Comparison of ENCODE assay signal across 8 cellular contexts in the genomic region with DNA sequence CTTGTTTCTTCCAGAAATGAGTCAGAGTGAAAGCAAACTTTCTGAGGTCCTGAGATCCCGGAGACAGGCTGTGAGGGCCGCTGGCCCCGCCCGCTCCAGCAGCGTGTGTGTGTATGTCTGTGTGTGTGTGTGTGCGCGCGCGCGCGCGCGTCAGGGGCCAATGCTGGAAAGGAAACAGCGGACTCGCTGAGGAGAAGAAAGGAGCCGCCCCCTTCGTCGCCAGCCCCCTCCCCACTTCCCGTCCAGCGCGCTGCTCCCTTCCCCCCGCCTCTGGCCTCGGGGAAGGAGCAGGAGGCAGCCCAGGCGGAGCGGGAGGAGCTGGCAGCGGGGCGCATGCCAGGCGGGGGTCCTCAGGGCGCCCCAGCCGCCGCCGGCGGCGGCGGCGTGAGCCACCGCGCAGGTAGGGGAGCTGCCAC. TPM values are rescaled to one million over a fixed set of nuclear protein-coding genes. Genes with fewer than 3 reads are reported as not detected.
A peak's percentile ranks its signal among the peaks of the same experiment; 100 is the strongest.
DNase-seq lines count a peak whose midpoint lies in the region; TF ChIP-seq lines count a peak whose summit lies in the region.

A gene (plus strand): TSS at position 256 of the 416 bp plus-strand sequence. CDS start 78 bp downstream, at position 334.

- peak; percentile 92 for DNase-seq in AG08395 (ENCODE audit: low spot score)
- peak; percentile 41 for DNase-seq in GM19240 (ENCODE audit: insufficient read length, low spot score)
- peak; percentile 85 to 92 for DNase-seq in HL-60 (ENCODE audit: low read depth in 1 of 2, low spot score in 1 of 2)
- peak; percentile 80 to 89 for DNase-seq in NOMO-1 (lab: John Stamatoyannopoulos, UW; ENCODE audit: unreplicated experiment in 2 of 2)
- DNase-seq in activated T-cell treated with anti-CD3 and anti-CD28 coated beads for 4 hours: peak; percentile 45
- peak; percentile 76 for DNase-seq in epithelial cell of esophagus (ENCODE audit: low read depth)
- DNase-seq in mesothelial cell of epicardium (ENCODE audit: low spot score in 2 of 2, unreplicated experiment in 2 of 2): peak; percentile 72 to 83
- DNase-seq in stimulated activated CD8-positive, alpha-beta memory T cell treated with anti-CD3 and anti-CD28 coated beads, Interleukin-15, amount 100 ng/mL, for 48 hours (ENCODE audit: low read depth in 2 of 2): peak; percentile 38 to 54

- peaks cover 6% of the 10 kb centered on the region for H3K9me3 Mint-ChIP-seq in mesothelial cell of epicardium

- peaks cover 20% of the 10 kb centered on the region for H3K4me1 Mint-ChIP-seq in mesothelial cell of epicardium

- peak within 1 kb of the TSS; percentile 79 for H3K4me3 Mint-ChIP-seq in mesothelial cell of epicardium

- no peaks in the 10 kb centered on the region for H3K27me3 ChIP-seq in HL-60 (ENCODE audit: insufficient read depth, poor library complexity, severe bottlenecking)

- no peak for TF ChIP-seq CTCF in HL-60 (IDR thresholded peaks at IDR 0.05; ENCODE audit: insufficient read depth, low read length)
- TF ChIP-seq CTCF in epithelial cell of esophagus (IDR thresholded peaks at IDR 0.05; ENCODE audit: insufficient read depth, low read depth, low read length, missing control alignments): no peak
- no peak for TF ChIP-seq CTCF in mesothelial cell of epicardium (IDR thresholded peaks at IDR 0.05; ENCODE audit: unreplicated experiment)

- H3K27ac Mint-ChIP-seq in mesothelial cell of epicardium: peak within 1 kb of the TSS; percentile 80

- peak within 1 kb of the TSS; percentile 96 for H3K4me3 ChIP-seq in HL-60 (replicated peaks; ENCODE audit: insufficient read depth, low read length)
- peak within 1 kb of the TSS; percentile 61 for H3K4me3 ChIP-seq in epithelial cell of esophagus (ENCODE audit: low read length)

- H3K36me3 Mint-ChIP-seq in mesothelial cell of epicardium: no peaks in the 10 kb centered on the region

- H3K27ac ChIP-seq in HL-60 (replicated peaks): peak within 1 kb of the TSS; percentile 82

- peaks cover 33% of the 10 kb centered on the region for H3K27me3 Mint-ChIP-seq in mesothelial cell of epicardium (ENCODE audit: low read depth)

RNA-seq across cellular contexts. Expression of the gene that starts here (rescaled TPM):
- total RNA-seq in mesothelial cell of epicardium: 9.1 to 11.4 TPM (median 9.1 TPM) in 3 replicates

Comparison
In these comparisons a context has a peak if more than half of its experiments do, and no peak if none do; other contexts are left out.
1. Peak in every context shown above with its lines: DNase-seq, H3K4me3 ChIP-seq and H3K27ac ChIP-seq.
2. DNase-seq: peak in every context shown above with its lines; median percentile 92 in AG08395; 88 in HL-60; 84 in NOMO-1; 78 in mesothelial cell of epicardium; 76 in epithelial cell of esophagus; 46 in stimulated activated CD8-positive, alpha-beta memory T cell treated with anti-CD3 and anti-CD28 coated beads, Interleukin-15, amount 100 ng/mL, for 48 hours; 45 in activated T-cell treated with anti-CD3 and anti-CD28 coated beads for 4 hours; 41 in GM19240.